Comparison of ENCODE assay signal across 7 cellular contexts in genomic region chr4:2261110-2261852, GRCh38. TPM values are rescaled to one million over a fixed set of nuclear protein-coding genes. Genes with fewer than 3 reads are reported as not detected.
DNase-seq lines count a peak whose midpoint lies in the region; ATAC-seq and TF ChIP-seq lines count a peak whose summit lies in the region.

No MANE protein-coding gene starts in this region.

- H3K36me3 ChIP-seq in breast epithelium, result no peaks in the 10 kb centered on the region

- H3K4me3 ChIP-seq in GM12875 (ENCODE audit: low read depth, low read length) (peak overlapping the region; percentile 82), breast epithelium (peak overlapping the region; percentile 90 to 99 (median 91))

- H3K27me3 ChIP-seq in breast epithelium, result no peaks in the 10 kb centered on the region

- intact Hi-C loops in breast epithelium (cut with DNase I; ENCODE audit: low total_unique reads), result no loop called here

- peaks cover 22 to 24% of the 10 kb centered on the region in 2 donors for H3K4me1 ChIP-seq in breast epithelium

- no peak for TF ChIP-seq CTCF in GM12875 (IDR thresholded peaks at IDR 0.05; ENCODE audit: borderline replicate concordance, insufficient read depth, low read depth, low read length)
- TF ChIP-seq CTCF in breast epithelium (IDR thresholded peaks at IDR 0.05), result no peak

- ATAC-seq in HG03039 (IDR thresholded peaks at IDR 0.05; ENCODE audit: unreplicated experiment), result peak; percentile 28
- ATAC-seq in HG03108 (IDR thresholded peaks at IDR 0.05; ENCODE audit: unreplicated experiment), result no peak

- TF ChIP-seq POLR2A in breast epithelium (IDR thresholded peaks at IDR 0.05), result no peak

- DNase-seq in T-helper 2 cell, result peak; percentile 44 to 76 (median 52)
- peak in 1 of 2 donors; percentile 58 for DNase-seq in breast epithelium (ENCODE audit: low spot score in 2 of 2)
- peak; percentile 66 for DNase-seq in islet precursor cell
- peak; percentile 71 for DNase-seq in stimulated activated CD4-positive, alpha-beta T cell treated with anti-CD3 and anti-CD28 coated beads, Interleukin-15, amount 100 ng/mL, for 24 hours

- peak overlapping the region; percentile 85 to 96 for H3K27ac ChIP-seq in breast epithelium

- H3K9me3 ChIP-seq in breast epithelium, result no peaks in the 10 kb centered on the region

RNA-seq across cellular contexts. Expression of gene MXD4, which starts 0.6 kb away (rescaled TPM):
- 10 to 100 TPM; 34.7 to 55.8 (median 37.9) TPM for total RNA-seq in breast epithelium

RNA-seq across cellular contexts. Expression of gene HAUS3, which starts 19.4 kb away (rescaled TPM):
- total RNA-seq in breast epithelium, result 10 to 100 TPM; 14.1 to 19.6 (median 17.4) TPM

RNA-seq across cellular contexts. Expression of gene POLN, which starts 19.4 kb away (rescaled TPM):
- total RNA-seq in breast epithelium, result 1 to 10 TPM; 3.3 to 4.7 (median 4.3) TPM
